In genomic region chr5:16849821-16850220, GRCh38 we compare ENCODE assay signal across 27 cellular contexts.
"Had no signal": no experiment of that assay in that cellular context is flagged by ENCODE, and none has a peak within 500 bp of the region (broad histone marks: within the 10 kb centered on the region; RNA-seq: fewer than 3 reads in every experiment).

No MANE protein-coding gene starts in this region.

- H3K27ac ChIP-seq: colonic mucosa, gastrocnemius medialis, heart left ventricle, left ventricle myocardium inferior, lower lobe of right lung, psoas muscle, sigmoid colon, stomach, thyroid gland, vagina had no signal

- H3K9me3 Mint-ChIP-seq: dendritic cell treated with granulocyte-macrophage colony-stimulating factor and Interleukin-4, amounts not matched to agents 40 ng/mL and 50 ng/mL, for 4 days; naive thymus-derived CD8-positive, alpha-beta T cell; nephron progenitor cell had no signal

- DNase-seq: colonic mucosa; effector memory CD8-positive, alpha-beta T cell; foreskin fibroblast; gastrocnemius medialis; heart left ventricle; hippocampal formation; kidney glomerular epithelial cell; left colon; left ventricle myocardium inferior; lower lobe of right lung; naive thymus-derived CD8-positive, alpha-beta T cell; nephron progenitor cell; nucleus accumbens; posterior cingulate gyrus; psoas muscle; right cardiac atrium; sigmoid colon; stimulated activated CD4-positive, alpha-beta T cell treated with anti-CD3 and anti-CD28 coated beads, Interleukin-2, amount 100 ng/mL, for 24 hours; stimulated activated CD4-positive, alpha-beta T cell treated with anti-CD3 and anti-CD28 coated beads, Interleukin-4, amount 100 ng/mL, for 24 hours; stimulated activated naive CD4-positive, alpha-beta T cell treated with Interleukin-2 at 50 U/mL for 16 hours; stomach; thyroid gland; trophoblast cell had no signal

- H3K4me1 ChIP-seq: colonic mucosa, psoas muscle, sigmoid colon had no signal

- H3K36me3 ChIP-seq: colonic mucosa, gastrocnemius medialis, heart left ventricle, left ventricle myocardium inferior, lower lobe of right lung, sigmoid colon, stomach, thyroid gland, vagina had no signal

- H3K27ac Mint-ChIP-seq: dendritic cell treated with granulocyte-macrophage colony-stimulating factor and Interleukin-4, amounts not matched to agents 40 ng/mL and 50 ng/mL, for 4 days; effector memory CD8-positive, alpha-beta T cell; nephron progenitor cell; stimulated activated effector memory CD8-positive, alpha-beta T cell treated with anti-CD3 and anti-CD28 coated beads, Interleukin-12 subunit alpha, Interleukin-12 subunit beta, amount 100 ng/mL, for 72 hours had no signal

- ATAC-seq: effector memory CD8-positive, alpha-beta T cell; gastrocnemius medialis; heart left ventricle; left colon; lower lobe of right lung; naive thymus-derived CD8-positive, alpha-beta T cell; psoas muscle; right cardiac atrium; stimulated activated effector memory CD8-positive, alpha-beta T cell treated with anti-CD3 and anti-CD28 coated beads, Interleukin-12 subunit alpha, Interleukin-12 subunit beta, amount 100 ng/mL, for 72 hours had no signal

- H3K36me3 Mint-ChIP-seq: naive thymus-derived CD8-positive, alpha-beta T cell; stimulated activated effector memory CD8-positive, alpha-beta T cell treated with anti-CD3 and anti-CD28 coated beads, Interleukin-12 subunit alpha, Interleukin-12 subunit beta, amount 100 ng/mL, for 72 hours had no signal

- H3K4me1 Mint-ChIP-seq: naive thymus-derived CD8-positive, alpha-beta T cell; stimulated activated effector memory CD8-positive, alpha-beta T cell treated with anti-CD3 and anti-CD28 coated beads, Interleukin-12 subunit alpha, Interleukin-12 subunit beta, amount 100 ng/mL, for 72 hours had no signal

- H3K4me3 ChIP-seq: colonic mucosa, gastrocnemius medialis, heart left ventricle, left ventricle myocardium inferior, lower lobe of right lung, psoas muscle, sigmoid colon, stomach, thyroid gland, vagina had no signal

- H3K27me3 Mint-ChIP-seq: dendritic cell treated with granulocyte-macrophage colony-stimulating factor and Interleukin-4, amounts not matched to agents 40 ng/mL and 50 ng/mL, for 4 days; effector memory CD8-positive, alpha-beta T cell had no signal

- H3K4me3 Mint-ChIP-seq: dendritic cell treated with granulocyte-macrophage colony-stimulating factor and Interleukin-4, amounts not matched to agents 40 ng/mL and 50 ng/mL, for 4 days; effector memory CD8-positive, alpha-beta T cell; naive thymus-derived CD8-positive, alpha-beta T cell; nephron progenitor cell; stimulated activated effector memory CD8-positive, alpha-beta T cell treated with anti-CD3 and anti-CD28 coated beads, Interleukin-12 subunit alpha, Interleukin-12 subunit beta, amount 100 ng/mL, for 72 hours had no signal

- H3K27me3 ChIP-seq: colonic mucosa, gastrocnemius medialis, heart left ventricle, sigmoid colon, stomach, thyroid gland, vagina had no signal

- FAIRE-seq: islet of Langerhans had no signal

- H3K9me3 ChIP-seq: colonic mucosa, gastrocnemius medialis, heart left ventricle, left ventricle myocardium inferior, lower lobe of right lung, psoas muscle, sigmoid colon, stomach, thyroid gland, vagina had no signal
